9 cellular contexts compared by ENCODE assay signal in the genomic region with DNA sequence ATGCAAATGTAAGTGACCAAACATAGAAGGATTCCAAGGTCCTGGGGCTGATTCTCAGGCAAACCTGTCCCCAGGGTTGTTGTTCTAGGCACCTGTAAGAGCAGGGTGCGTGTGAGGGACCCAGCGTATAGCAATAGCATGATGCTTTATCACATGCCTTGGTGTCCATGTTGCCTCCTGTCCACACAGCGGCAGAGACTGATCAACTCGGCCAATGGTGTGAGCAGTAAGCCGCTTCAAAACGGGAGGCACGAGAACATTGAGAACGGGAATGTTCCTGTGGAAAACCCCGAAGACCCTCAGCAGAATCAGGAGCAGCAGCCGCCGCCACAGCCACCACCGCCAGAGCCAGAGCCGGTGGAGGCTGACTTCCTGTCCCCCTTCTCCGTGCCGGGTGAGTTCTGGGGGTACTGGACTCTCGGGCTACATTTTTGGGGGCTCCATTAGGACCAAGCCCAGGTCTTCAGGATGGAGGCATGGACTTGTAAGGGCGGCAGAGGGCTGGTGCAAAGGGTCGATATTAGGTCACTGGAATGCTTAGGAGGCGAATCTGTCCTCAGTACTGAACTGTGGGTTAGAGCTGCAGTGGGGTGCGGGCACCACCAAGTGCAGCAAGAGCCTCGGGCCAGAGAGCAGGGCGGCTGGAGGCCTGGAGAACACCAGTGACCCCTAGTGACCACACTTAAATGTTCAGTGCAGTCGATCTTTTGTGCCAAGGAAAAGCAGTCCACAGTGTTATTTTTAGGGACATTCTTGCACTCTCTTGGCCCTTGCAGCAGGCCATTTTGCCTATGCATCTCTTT. TPM values are rescaled to one million over a fixed set of nuclear protein-coding genes. Genes with fewer than 3 reads are reported as not detected.
DNase-seq lines count a peak whose midpoint lies in the region; TF ChIP-seq lines count a peak whose summit lies in the region.
"Had no signal": no experiment of that assay in that cellular context is flagged by ENCODE, and none has a peak within 500 bp of the region (broad histone marks: within the 10 kb centered on the region; RNA-seq: fewer than 3 reads in every experiment).

No MANE protein-coding gene starts in this region.

- H3K27me3 ChIP-seq in breast epithelium = no peaks in the 10 kb centered on the region

- H3K27ac Mint-ChIP-seq in Calu3 (ENCODE audit: unreplicated experiment) (no peak overlapping the region), type B pancreatic cell (no peak overlapping the region)
- no peak overlapping the region for H3K27ac Mint-ChIP-seq in activated CD4-positive, alpha-beta T cell treated with anti-CD3 and anti-CD28 coated beads, Interleukin-2, amount 10 ng/mL, durations not matched to agents 7 days and 5 days

- no TSS peak for BruUV-seq in Calu3 (replicated peaks; lab: Mats Ljungman, UMichigan)

- POLR2A ChIA-PET in activated CD4-positive, alpha-beta T cell treated with anti-CD3 and anti-CD28 coated beads, Interleukin-2, amount 10 ng/mL, durations not matched to agents 7 days and 5 days (lab: Charles Lee) = no interaction called here

- no peaks in the 10 kb centered on the region for H3K27me3 Mint-ChIP-seq in Calu3 (ENCODE audit: unreplicated experiment)
- H3K27me3 Mint-ChIP-seq in type B pancreatic cell = peaks cover 4% of the 10 kb centered on the region
- peaks cover 1% of the 10 kb centered on the region for H3K27me3 Mint-ChIP-seq in activated CD4-positive, alpha-beta T cell treated with anti-CD3 and anti-CD28 coated beads, Interleukin-2, amount 10 ng/mL, durations not matched to agents 7 days and 5 days

- TF ChIP-seq CTCF in Calu3 (IDR thresholded peaks at IDR 0.05; ENCODE audit: unreplicated experiment) (peak; percentile 41), GM20000 (IDR thresholded peaks at IDR 0.05; ENCODE audit: extremely low read depth, missing control alignments) (peak; percentile 50), breast epithelium (IDR thresholded peaks at IDR 0.05) (peak in 2 of 3 donors; percentile 30 to 44), type B pancreatic cell (conservative IDR thresholded peaks at IDR 0.05) (peak; percentile 79)

- H3K36me3 Mint-ChIP-seq in Calu3 (ENCODE audit: insufficient read depth, unreplicated experiment) = no peaks in the 10 kb centered on the region
- H3K36me3 Mint-ChIP-seq in type B pancreatic cell = no peaks in the 10 kb centered on the region
- no peaks in the 10 kb centered on the region for H3K36me3 Mint-ChIP-seq in activated CD4-positive, alpha-beta T cell treated with anti-CD3 and anti-CD28 coated beads, Interleukin-2, amount 10 ng/mL, durations not matched to agents 7 days and 5 days (ENCODE audit: low read depth)

- intact Hi-C loops in Calu3 (cut with micrococcal nuclease; ENCODE audit: unreplicated experiment) = loop anchor here (1.0 kb wide), 1 partner anchor 322 kb away; no protein-coding TSS in a partner anchor
- intact Hi-C loops in breast epithelium (cut with DNase I; ENCODE audit: low total_unique reads) = no loop called here

- H3K4me1 ChIP-seq in breast epithelium = no peaks in the 10 kb centered on the region

- H3K4me1 Mint-ChIP-seq in Calu3 (ENCODE audit: low read depth, unreplicated experiment) (no peaks in the 10 kb centered on the region), type B pancreatic cell (ENCODE audit: unreplicated experiment) (peaks cover 18% of the 10 kb centered on the region)
- H3K4me1 Mint-ChIP-seq in activated CD4-positive, alpha-beta T cell treated with anti-CD3 and anti-CD28 coated beads, Interleukin-2, amount 10 ng/mL, durations not matched to agents 7 days and 5 days = peaks cover 7% of the 10 kb centered on the region

- peak; percentile 60 for DNase-seq in Calu3
- DNase-seq in GM20000 (ENCODE audit: low spot score) = peak; percentile 68
- peak; percentile 79 for DNase-seq in NOMO-1 treated with dmso at 0.1 percent for 144 hours (lab: John Stamatoyannopoulos, UW; ENCODE audit: unreplicated experiment)
- no peak for DNase-seq in breast epithelium (ENCODE audit: low spot score in 2 of 2)
- DNase-seq in kidney glomerular epithelial cell (lab: John Stamatoyannopoulos, UW) = peak; percentile 36
- DNase-seq in type B pancreatic cell (ENCODE audit: extremely low spot score, unreplicated experiment) = peak; percentile 65
- no peak for DNase-seq in activated CD4-positive, CD25-positive, alpha-beta regulatory T cell treated with anti-CD3 and anti-CD28 coated beads, Interleukin-2, amount 50 U/mL, for 72 hours
- no peak for DNase-seq in activated CD4-positive, alpha-beta T cell treated with anti-CD3 and anti-CD28 coated beads, Interleukin-2, amount 10 ng/mL, durations not matched to agents 7 days and 5 days

- no peak overlapping the region for H3K4me3 ChIP-seq in breast epithelium
- H3K4me3 ChIP-seq: SK-N-MC had no signal

- CTCF ChIA-PET in Calu3 (lab: Charles Lee) = no interaction called here
- CTCF ChIA-PET in activated CD4-positive, alpha-beta T cell treated with anti-CD3 and anti-CD28 coated beads, Interleukin-2, amount 10 ng/mL, durations not matched to agents 7 days and 5 days (lab: Charles Lee) = interaction anchor here (0.6 kb wide), 1 partner anchor 252 kb away, joined by 4 read pairs; no protein-coding TSS in a partner anchor

- H3K4me3 Mint-ChIP-seq in Calu3 (ENCODE audit: low read depth, unreplicated experiment) (no peak overlapping the region), type B pancreatic cell (no peak overlapping the region)
- H3K4me3 Mint-ChIP-seq in activated CD4-positive, alpha-beta T cell treated with anti-CD3 and anti-CD28 coated beads, Interleukin-2, amount 10 ng/mL, durations not matched to agents 7 days and 5 days = no peak overlapping the region

- no peaks in the 10 kb centered on the region for H3K36me3 ChIP-seq in breast epithelium

- no peak for TF ChIP-seq POLR2A in breast epithelium (IDR thresholded peaks at IDR 0.05)

- no peak overlapping the region for H3K27ac ChIP-seq in breast epithelium
- H3K27ac ChIP-seq: SK-N-MC had no signal

- H3K9me3 Mint-ChIP-seq in Calu3 (ENCODE audit: low read depth, unreplicated experiment) = no peaks in the 10 kb centered on the region
- H3K9me3 Mint-ChIP-seq in type B pancreatic cell = no peaks in the 10 kb centered on the region
- no peaks in the 10 kb centered on the region for H3K9me3 Mint-ChIP-seq in activated CD4-positive, alpha-beta T cell treated with anti-CD3 and anti-CD28 coated beads, Interleukin-2, amount 10 ng/mL, durations not matched to agents 7 days and 5 days

- H3K9me3 ChIP-seq in breast epithelium = no peaks in the 10 kb centered on the region

RNA-seq across cellular contexts. Expression of gene RIN3, which starts 57.2 kb away (rescaled TPM):
- 13.2 and 13.8 TPM in 2 replicates for total RNA-seq in Calu3 (2022)
- total RNA-seq in breast epithelium = 10 to 100 TPM; 10.7 to 19.7 (median 12.1) TPM
- total RNA-seq in type B pancreatic cell (ENCODE audit: low replicate concordance) = 11.3 and 12.9 TPM in 2 replicates
- 10 to 100 TPM; 52.6 to 56.8 TPM for total RNA-seq in activated CD4-positive, alpha-beta T cell treated with anti-CD3 and anti-CD28 coated beads, Interleukin-2, amount 10 ng/mL, durations not matched to agents 7 days and 5 days

Comparison
In these comparisons a context has a peak if more than half of its experiments do, and no peak if none do; other contexts are left out.
1. DNase-seq: peak in Calu3 (single experiment), GM20000 (single experiment), NOMO-1 treated with dmso at 0.1 percent for 144 hours (single experiment), kidney glomerular epithelial cell (single experiment) and type B pancreatic cell (single experiment); none in breast epithelium (0 of 2), activated CD4-positive, CD25-positive, alpha-beta regulatory T cell treated with anti-CD3 and anti-CD28 coated beads, Interleukin-2, amount 50 U/mL, for 72 hours (single experiment) and activated CD4-positive, alpha-beta T cell treated with anti-CD3 and anti-CD28 coated beads, Interleukin-2, amount 10 ng/mL, durations not matched to agents 7 days and 5 days (single experiment).
2. Peak in every context shown above with its lines, with median percentiles within 50 percentile points of each other: CTCF ChIP-seq.